In the genomic region with DNA sequence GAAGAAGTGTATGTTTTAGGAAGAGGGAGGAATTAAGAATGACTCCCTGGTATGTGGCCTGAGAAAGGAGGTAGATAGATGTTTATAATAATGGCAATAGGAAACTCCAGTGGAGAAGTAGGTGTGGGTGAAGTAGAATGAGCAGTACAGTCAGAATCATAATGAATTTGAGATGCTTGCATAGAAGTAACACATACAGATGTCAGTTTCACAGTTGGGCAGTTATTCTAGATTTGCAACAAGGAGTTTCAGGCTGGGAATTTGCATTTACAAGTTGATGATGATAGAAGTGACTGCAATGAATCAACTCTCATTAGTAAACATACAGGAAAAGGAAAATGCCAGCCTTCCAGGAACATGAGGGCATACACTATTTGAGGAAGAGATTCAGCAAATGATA, we compare ENCODE assay signal across 25 cellular contexts.
"Had no signal": no experiment of that assay in that cellular context is flagged by ENCODE, and none has a peak within 500 bp of the region (broad histone marks: within the 10 kb centered on the region; RNA-seq: fewer than 3 reads in every experiment).

No MANE protein-coding gene starts in this region.

- DNase-seq: activated CD4-positive, alpha-beta T cell treated with anti-CD3 and anti-CD28 coated beads for 1 hour; activated naive CD4-positive, alpha-beta T cell; activated T-cell treated with anti-CD3 and anti-CD28 coated beads, Interleukin-2, amount 50 U/mL, for 1 hour; adrenal gland; brain microvascular endothelial cell; caudate nucleus; dermis blood vessel endothelial cell; effector memory CD4-positive, alpha-beta T cell; foreskin melanocyte; lower lobe of right lung; mesendoderm; naive B cell; occipital lobe; small intestine; stimulated activated CD4-positive, alpha-beta T cell treated with anti-CD3 and anti-CD28 coated beads, Interleukin-2, amount 100 ng/mL, for 24 hours; stomach; testis; WERI-Rb-1 had no signal

- H3K4me1 ChIP-seq: adrenal gland, ascending aorta, lower lobe of right lung, testis, vagina had no signal

- H3K4me3 ChIP-seq: adrenal gland, ascending aorta, lower lobe of right lung, stomach, testis, vagina had no signal

- H3K27me3 ChIP-seq: adrenal gland, ascending aorta, brain microvascular endothelial cell, stomach, testis, vagina had no signal

- H3K9me3 ChIP-seq: adrenal gland, ascending aorta, lower lobe of right lung, stomach, testis, vagina had no signal

- H3K36me3 ChIP-seq: adrenal gland, ascending aorta, brain microvascular endothelial cell, lower lobe of right lung, stomach, vagina, WERI-Rb-1 had no signal

- H3K27ac ChIP-seq: adrenal gland, ascending aorta, brain microvascular endothelial cell, lower lobe of right lung, stomach, testis, vagina, WERI-Rb-1 had no signal

- ATAC-seq: esophagus mucosa; left lobe of liver; lower lobe of right lung; sciatic nerve; stimulated activated effector memory CD8-positive, alpha-beta T cell treated with anti-CD3 and anti-CD28 coated beads, Interleukin-12 subunit alpha, Interleukin-12 subunit beta, amount 100 ng/mL, for 72 hours had no signal

- FAIRE-seq: small intestine, TTC549 had no signal
